In the genomic region with DNA sequence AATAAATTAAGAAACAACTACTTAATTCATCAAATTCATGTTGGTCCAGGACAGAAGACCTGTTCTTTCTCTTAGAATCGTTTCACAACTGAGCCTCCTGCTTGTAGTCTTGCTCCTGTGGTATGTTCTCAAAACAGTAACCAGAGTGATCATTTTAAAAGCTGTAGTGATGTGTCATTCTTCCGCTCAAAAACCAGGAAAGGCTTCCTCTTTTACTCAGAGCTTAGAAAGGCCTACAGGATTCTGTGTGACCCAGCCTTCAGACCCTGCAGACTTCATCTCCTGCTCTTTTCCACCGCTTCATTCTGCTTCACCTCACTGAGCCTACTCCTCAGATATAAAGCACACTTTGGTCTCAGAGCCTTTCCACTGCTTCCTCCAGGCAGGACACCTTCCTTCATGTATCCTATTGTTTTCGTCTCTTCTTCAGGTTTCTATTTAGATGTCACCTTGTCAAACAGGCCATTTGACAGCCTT, we compare ENCODE assay signal across 1 cellular context.
TF ChIP-seq lines count a peak whose summit lies in the region.

No MANE protein-coding gene starts in this region.

TF ChIP-seq in K562, 482 proteins besides CTCF, POLR2A, EP300 and RAD21 (continued from another document and continues in another):
- TF ChIP-seq, protein P1, sequence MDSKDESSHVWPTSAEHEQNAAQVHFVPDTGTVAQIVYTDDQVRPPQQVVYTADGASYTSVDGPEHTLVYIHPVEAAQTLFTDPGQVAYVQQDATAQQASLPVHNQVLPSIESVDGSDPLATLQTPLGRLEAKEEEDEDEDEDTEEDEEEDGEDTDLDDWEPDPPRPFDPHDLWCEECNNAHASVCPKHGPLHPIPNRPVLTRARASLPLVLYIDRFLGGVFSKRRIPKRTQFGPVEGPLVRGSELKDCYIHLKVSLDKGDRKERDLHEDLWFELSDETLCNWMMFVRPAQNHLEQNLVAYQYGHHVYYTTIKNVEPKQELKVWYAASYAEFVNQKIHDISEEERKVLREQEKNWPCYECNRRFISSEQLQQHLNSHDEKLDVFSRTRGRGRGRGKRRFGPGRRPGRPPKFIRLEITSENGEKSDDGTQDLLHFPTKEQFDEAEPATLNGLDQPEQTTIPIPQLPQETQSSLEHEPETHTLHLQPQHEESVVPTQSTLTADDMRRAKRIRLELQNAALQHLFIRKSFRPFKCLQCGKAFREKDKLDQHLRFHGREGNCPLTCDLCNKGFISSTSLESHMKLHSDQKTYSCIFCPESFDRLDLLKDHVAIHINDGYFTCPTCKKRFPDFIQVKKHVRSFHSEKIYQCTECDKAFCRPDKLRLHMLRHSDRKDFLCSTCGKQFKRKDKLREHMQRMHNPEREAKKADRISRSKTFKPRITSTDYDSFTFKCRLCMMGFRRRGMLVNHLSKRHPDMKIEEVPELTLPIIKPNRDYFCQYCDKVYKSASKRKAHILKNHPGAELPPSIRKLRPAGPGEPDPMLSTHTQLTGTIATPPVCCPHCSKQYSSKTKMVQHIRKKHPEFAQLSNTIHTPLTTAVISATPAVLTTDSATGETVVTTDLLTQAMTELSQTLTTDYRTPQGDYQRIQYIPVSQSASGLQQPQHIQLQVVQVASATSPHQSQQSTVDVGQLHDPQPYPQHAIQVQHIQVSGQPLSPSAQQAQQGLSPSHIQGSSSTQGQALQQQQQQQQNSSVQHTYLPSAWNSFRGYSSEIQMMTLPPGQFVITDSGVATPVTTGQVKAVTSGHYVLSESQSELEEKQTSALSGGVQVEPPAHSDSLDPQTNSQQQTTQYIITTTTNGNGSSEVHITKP (IDR thresholded peaks at IDR 0.05; ENCODE audit: partially characterized antibody), result no peak
- TF ChIP-seq NELFE (IDR thresholded peaks at IDR 0.05; ENCODE audit: insufficient read depth, insufficient read length) (no peak), CBX5 (IDR thresholded peaks at IDR 0.05; ENCODE audit: borderline replicate concordance, low read depth) (no peak), ZBTB7A (IDR thresholded peaks at IDR 0.05; ENCODE audit: borderline replicate concordance, control insufficient read depth, low read depth, low read length) (no peak), ZNF436 (CRISPR knock-in tag; IDR thresholded peaks at IDR 0.05) (no peak), MBD2 (IDR thresholded peaks at IDR 0.05; ENCODE audit: borderline replicate concordance, low read depth) (no peak), SMAD4 (CRISPR knock-in tag; conservative IDR thresholded peaks at IDR 0.05) (no peak), CHCHD3 (CRISPR knock-in tag; IDR thresholded peaks at IDR 0.05) (no peak), HDAC2 (IDR thresholded peaks at IDR 0.05) (0 out of 2 replicates have a peak, but pooled peaks have one; percentile 43), SMAD1 (IDR thresholded peaks at IDR 0.05; ENCODE audit: low read depth, low read length, partially characterized antibody) (no peak), CUX1 (CRISPR knock-in tag; IDR thresholded peaks at IDR 0.05) (no peak), HOXB6 (CRISPR knock-in tag; IDR thresholded peaks at IDR 0.05; ENCODE audit: borderline replicate concordance) (no peak), GATAD2A (IDR thresholded peaks at IDR 0.05) (no peak), ERF (CRISPR knock-in tag; IDR thresholded peaks at IDR 0.05) (no peak), ETV6 (IDR thresholded peaks at IDR 0.05; ENCODE audit: borderline replicate concordance in 1 of 2, low read depth in 2 of 2, low read length in 1 of 2) (peak; percentile 83 to 88; a peak in 3 of 4 replicates), ETV6 (CRISPR knock-in tag; IDR thresholded peaks at IDR 0.05; ENCODE audit: borderline replicate concordance) (no peak), BHLHE40 (IDR thresholded peaks at IDR 0.05; ENCODE audit: low read length) (no peak), SOX6 (IDR thresholded peaks at IDR 0.05) (0 out of 2 replicates have a peak, but pooled peaks have one; percentile 18), ZSCAN32 (CRISPR knock-in tag; IDR thresholded peaks at IDR 0.05) (no peak), PRPF4 (IDR thresholded peaks at IDR 0.05; ENCODE audit: insufficient read depth, low read depth, low read length, poor library complexity, severe bottlenecking) (no peak), HMG20A (CRISPR knock-in tag; conservative IDR thresholded peaks at IDR 0.05) (no peak), MAFF (IDR thresholded peaks at IDR 0.05; ENCODE audit: low read length) (peak; percentile 43; the same call in 1 of the 2 replicates), NFE2L1 (tag; IDR thresholded peaks at IDR 0.05; ENCODE audit: borderline replicate concordance, low read depth) (no peak), ZBTB33 (CRISPR knock-in tag; IDR thresholded peaks at IDR 0.05) (no peak), STAT5B (CRISPR knock-in tag; IDR thresholded peaks at IDR 0.05) (no peak), ZFP30 (CRISPR knock-in tag; IDR thresholded peaks at IDR 0.05; ENCODE audit: borderline replicate concordance) (no peak), ARID1B (IDR thresholded peaks at IDR 0.05) (peak; percentile 21), GABPA (tag; conservative IDR thresholded peaks at IDR 0.05; ENCODE audit: low read depth) (peak; percentile 33; the same call in 1 of the 2 replicates), SMARCE1 (IDR thresholded peaks at IDR 0.05) (peak; percentile 47; the same call in 1 of the 2 replicates), ZNF197 (CRISPR knock-in tag; IDR thresholded peaks at IDR 0.05; ENCODE audit: low read depth) (no peak), MITF (IDR thresholded peaks at IDR 0.05) (no peak), EP400 (IDR thresholded peaks at IDR 0.05) (peak; percentile 35; the same call in 1 of the 2 replicates)
- TF ChIP-seq, protein P2, sequence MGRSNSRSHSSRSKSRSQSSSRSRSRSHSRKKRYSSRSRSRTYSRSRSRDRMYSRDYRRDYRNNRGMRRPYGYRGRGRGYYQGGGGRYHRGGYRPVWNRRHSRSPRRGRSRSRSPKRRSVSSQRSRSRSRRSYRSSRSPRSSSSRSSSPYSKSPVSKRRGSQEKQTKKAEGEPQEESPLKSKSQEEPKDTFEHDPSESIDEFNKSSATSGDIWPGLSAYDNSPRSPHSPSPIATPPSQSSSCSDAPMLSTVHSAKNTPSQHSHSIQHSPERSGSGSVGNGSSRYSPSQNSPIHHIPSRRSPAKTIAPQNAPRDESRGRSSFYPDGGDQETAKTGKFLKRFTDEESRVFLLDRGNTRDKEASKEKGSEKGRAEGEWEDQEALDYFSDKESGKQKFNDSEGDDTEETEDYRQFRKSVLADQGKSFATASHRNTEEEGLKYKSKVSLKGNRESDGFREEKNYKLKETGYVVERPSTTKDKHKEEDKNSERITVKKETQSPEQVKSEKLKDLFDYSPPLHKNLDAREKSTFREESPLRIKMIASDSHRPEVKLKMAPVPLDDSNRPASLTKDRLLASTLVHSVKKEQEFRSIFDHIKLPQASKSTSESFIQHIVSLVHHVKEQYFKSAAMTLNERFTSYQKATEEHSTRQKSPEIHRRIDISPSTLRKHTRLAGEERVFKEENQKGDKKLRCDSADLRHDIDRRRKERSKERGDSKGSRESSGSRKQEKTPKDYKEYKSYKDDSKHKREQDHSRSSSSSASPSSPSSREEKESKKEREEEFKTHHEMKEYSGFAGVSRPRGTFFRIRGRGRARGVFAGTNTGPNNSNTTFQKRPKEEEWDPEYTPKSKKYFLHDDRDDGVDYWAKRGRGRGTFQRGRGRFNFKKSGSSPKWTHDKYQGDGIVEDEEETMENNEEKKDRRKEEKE (IDR thresholded peaks at IDR 0.05; ENCODE audit: borderline replicate concordance in 1 of 2, control insufficient read depth in 1 of 2, low read depth in 2 of 2, low read length in 1 of 2), result no peak
- TF ChIP-seq, protein P3, sequence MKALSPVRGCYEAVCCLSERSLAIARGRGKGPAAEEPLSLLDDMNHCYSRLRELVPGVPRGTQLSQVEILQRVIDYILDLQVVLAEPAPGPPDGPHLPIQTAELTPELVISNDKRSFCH (CRISPR knock-in tag; IDR thresholded peaks at IDR 0.05), result no peak
- TF ChIP-seq, protein P3 (tag; IDR thresholded peaks at IDR 0.05), result no peak
- TF ChIP-seq, protein P4, sequence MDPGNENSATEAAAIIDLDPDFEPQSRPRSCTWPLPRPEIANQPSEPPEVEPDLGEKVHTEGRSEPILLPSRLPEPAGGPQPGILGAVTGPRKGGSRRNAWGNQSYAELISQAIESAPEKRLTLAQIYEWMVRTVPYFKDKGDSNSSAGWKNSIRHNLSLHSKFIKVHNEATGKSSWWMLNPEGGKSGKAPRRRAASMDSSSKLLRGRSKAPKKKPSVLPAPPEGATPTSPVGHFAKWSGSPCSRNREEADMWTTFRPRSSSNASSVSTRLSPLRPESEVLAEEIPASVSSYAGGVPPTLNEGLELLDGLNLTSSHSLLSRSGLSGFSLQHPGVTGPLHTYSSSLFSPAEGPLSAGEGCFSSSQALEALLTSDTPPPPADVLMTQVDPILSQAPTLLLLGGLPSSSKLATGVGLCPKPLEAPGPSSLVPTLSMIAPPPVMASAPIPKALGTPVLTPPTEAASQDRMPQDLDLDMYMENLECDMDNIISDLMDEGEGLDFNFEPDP (CRISPR knock-in tag; IDR thresholded peaks at IDR 0.05), result no peak
- TF ChIP-seq, protein P5, sequence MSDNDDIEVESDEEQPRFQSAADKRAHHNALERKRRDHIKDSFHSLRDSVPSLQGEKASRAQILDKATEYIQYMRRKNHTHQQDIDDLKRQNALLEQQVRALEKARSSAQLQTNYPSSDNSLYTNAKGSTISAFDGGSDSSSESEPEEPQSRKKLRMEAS (CRISPR knock-in tag; IDR thresholded peaks at IDR 0.05), result no peak
- TF ChIP-seq, protein P6, sequence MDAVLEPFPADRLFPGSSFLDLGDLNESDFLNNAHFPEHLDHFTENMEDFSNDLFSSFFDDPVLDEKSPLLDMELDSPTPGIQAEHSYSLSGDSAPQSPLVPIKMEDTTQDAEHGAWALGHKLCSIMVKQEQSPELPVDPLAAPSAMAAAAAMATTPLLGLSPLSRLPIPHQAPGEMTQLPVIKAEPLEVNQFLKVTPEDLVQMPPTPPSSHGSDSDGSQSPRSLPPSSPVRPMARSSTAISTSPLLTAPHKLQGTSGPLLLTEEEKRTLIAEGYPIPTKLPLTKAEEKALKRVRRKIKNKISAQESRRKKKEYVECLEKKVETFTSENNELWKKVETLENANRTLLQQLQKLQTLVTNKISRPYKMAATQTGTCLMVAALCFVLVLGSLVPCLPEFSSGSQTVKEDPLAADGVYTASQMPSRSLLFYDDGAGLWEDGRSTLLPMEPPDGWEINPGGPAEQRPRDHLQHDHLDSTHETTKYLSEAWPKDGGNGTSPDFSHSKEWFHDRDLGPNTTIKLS (IDR thresholded peaks at IDR 0.05; ENCODE audit: borderline replicate concordance, low read depth), result no peak
